ENCODE assay signal across 8 cellular contexts in the genomic region with DNA sequence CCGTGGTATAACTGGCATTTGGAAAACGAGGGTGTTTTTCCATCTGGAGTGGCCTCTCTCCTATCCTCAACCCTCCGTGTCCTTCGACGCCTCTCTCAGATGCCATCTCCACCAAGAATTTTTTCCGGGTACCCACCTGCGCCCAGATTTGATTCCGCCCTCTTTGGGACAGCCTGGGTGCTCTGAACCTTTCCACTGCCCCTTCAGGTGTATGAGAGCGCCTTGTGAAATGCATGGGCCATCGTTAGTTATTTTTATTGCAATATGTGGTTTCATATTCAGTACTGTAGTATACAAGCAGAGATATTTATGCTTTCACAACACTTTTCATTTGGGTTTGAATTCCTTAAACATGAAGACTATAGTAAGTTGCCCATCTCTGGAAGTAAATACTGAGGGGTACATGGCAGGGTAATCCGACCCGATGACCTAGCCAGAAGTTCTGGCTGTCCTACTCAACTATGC.
DNase-seq lines count a peak whose midpoint lies in the region; ATAC-seq and TF ChIP-seq lines count a peak whose summit lies in the region.

No MANE protein-coding gene starts in this region.

- no peak for DNase-seq in activated T-cell treated with anti-CD3 and anti-CD28 coated beads, Interleukin-2, amount 50 U/mL, for 72 hours
- no peak for DNase-seq in activated T-cell treated with anti-CD3 and anti-CD28 coated beads, Interleukin-2, amount 50 U/mL, for 48 hours
- DNase-seq in MCF 10A (ENCODE audit: unreplicated experiment) (no peak), memory B cell (ENCODE audit: low spot score in 2 of 2) (no peak), tibial nerve (ENCODE audit: low spot score in 2 of 2) (no peak), retina (no peak), kidney glomerular epithelial cell (lab: John Stamatoyannopoulos, UW) (no peak)
- no peak for DNase-seq in stimulated activated naive CD4-positive, alpha-beta T cell (lab: John Stamatoyannopoulos, UW)

- H3K4me3 Mint-ChIP-seq in activated T-cell treated with anti-CD3 and anti-CD28 coated beads, Interleukin-2, amount 50 U/mL, for 72 hours = peak overlapping the region; percentile 89 to 94
- H3K4me3 Mint-ChIP-seq in MCF 10A (ENCODE audit: unreplicated experiment) (peak overlapping the region; percentile 80), memory B cell (peak overlapping the region; percentile 76)

- no peak overlapping the region for H3K27ac Mint-ChIP-seq in activated T-cell treated with anti-CD3 and anti-CD28 coated beads, Interleukin-2, amount 50 U/mL, for 72 hours
- H3K27ac Mint-ChIP-seq in MCF 10A (ENCODE audit: low read depth, unreplicated experiment) (no peak overlapping the region), memory B cell (no peak overlapping the region)

- H3K36me3 ChIP-seq in tibial nerve = no peaks in the 10 kb centered on the region

- peaks cover 31% of the 10 kb centered on the region for H3K4me1 Mint-ChIP-seq in activated T-cell treated with anti-CD3 and anti-CD28 coated beads, Interleukin-2, amount 50 U/mL, for 72 hours (ENCODE audit: low read depth)
- no peaks in the 10 kb centered on the region for H3K4me1 Mint-ChIP-seq in MCF 10A (ENCODE audit: insufficient read depth, unreplicated experiment)
- peaks cover 6% of the 10 kb centered on the region for H3K4me1 Mint-ChIP-seq in memory B cell

- no peak for TF ChIP-seq POLR2A in tibial nerve (IDR thresholded peaks at IDR 0.05)

- CTCF ChIA-PET in MCF 10A (lab: Yijun Ruan, JAX) = no interaction called here

- TF ChIP-seq EP300 in tibial nerve (IDR thresholded peaks at IDR 0.05) = no peak

- POLR2A ChIA-PET in MCF 10A (lab: Yijun Ruan, JAX) = interaction anchor here (1.1 to 4.9 kb wide), 7 partner anchors 10 to 166 kb away, joined by 7 to 48 read pairs (median 9); no protein-coding TSS in a partner anchor

- peaks cover 0 to 20% (median 5%) of the 10 kb centered on the region in 4 donors for H3K4me1 ChIP-seq in tibial nerve

- TF ChIP-seq CTCF in MCF 10A (IDR thresholded peaks at IDR 0.05; ENCODE audit: unreplicated experiment) (no peak), tibial nerve (IDR thresholded peaks at IDR 0.05) (no peak)

- intact Hi-C loops in MCF 10A (cut with micrococcal nuclease) = no loop called here

- H3K9me3 ChIP-seq in tibial nerve = no peaks in the 10 kb centered on the region

- peak overlapping the region in 3 of 4 donors; percentile 56 to 61 (median 58) for H3K4me3 ChIP-seq in tibial nerve

- H3K27me3 ChIP-seq in tibial nerve = peaks cover 4 to 77% of the 10 kb centered on the region in 2 donors

- ATAC-seq in activated T-cell treated with anti-CD3 and anti-CD28 coated beads, Interleukin-2, amount 50 U/mL, for 72 hours (replicated peaks in 1 of 2) = no peak
- ATAC-seq in memory B cell (ENCODE audit: low read depth) = no peak

- WGBS in tibial nerve, 2 donors = 45 to 49% methylated on average over 12 of the region's 12 CpGs

- H3K36me3 Mint-ChIP-seq in activated T-cell treated with anti-CD3 and anti-CD28 coated beads, Interleukin-2, amount 50 U/mL, for 72 hours (ENCODE audit: insufficient read depth in 2 of 2) = no peaks in the 10 kb centered on the region
- no peaks in the 10 kb centered on the region for H3K36me3 Mint-ChIP-seq in MCF 10A (ENCODE audit: insufficient read depth, unreplicated experiment)
- no peaks in the 10 kb centered on the region for H3K36me3 Mint-ChIP-seq in memory B cell

- no peaks in the 10 kb centered on the region for H3K9me3 Mint-ChIP-seq in activated T-cell treated with anti-CD3 and anti-CD28 coated beads, Interleukin-2, amount 50 U/mL, for 72 hours
- H3K9me3 Mint-ChIP-seq in MCF 10A (ENCODE audit: unreplicated experiment) = no peaks in the 10 kb centered on the region
- H3K9me3 Mint-ChIP-seq in memory B cell = no peaks in the 10 kb centered on the region

- BruUV-seq in MCF 10A (replicated peaks; lab: Mats Ljungman, UMichigan) = no TSS peak

- H3K27me3 Mint-ChIP-seq in activated T-cell treated with anti-CD3 and anti-CD28 coated beads, Interleukin-2, amount 50 U/mL, for 72 hours (ENCODE audit: low read depth) = peaks cover 29% of the 10 kb centered on the region
- no peaks in the 10 kb centered on the region for H3K27me3 Mint-ChIP-seq in MCF 10A (ENCODE audit: insufficient read depth, unreplicated experiment)
- peaks cover 14% of the 10 kb centered on the region for H3K27me3 Mint-ChIP-seq in memory B cell

- H3K27ac ChIP-seq in tibial nerve = no peak overlapping the region
